Comparison of ENCODE assay signal across 1 cellular context in the genomic region with DNA sequence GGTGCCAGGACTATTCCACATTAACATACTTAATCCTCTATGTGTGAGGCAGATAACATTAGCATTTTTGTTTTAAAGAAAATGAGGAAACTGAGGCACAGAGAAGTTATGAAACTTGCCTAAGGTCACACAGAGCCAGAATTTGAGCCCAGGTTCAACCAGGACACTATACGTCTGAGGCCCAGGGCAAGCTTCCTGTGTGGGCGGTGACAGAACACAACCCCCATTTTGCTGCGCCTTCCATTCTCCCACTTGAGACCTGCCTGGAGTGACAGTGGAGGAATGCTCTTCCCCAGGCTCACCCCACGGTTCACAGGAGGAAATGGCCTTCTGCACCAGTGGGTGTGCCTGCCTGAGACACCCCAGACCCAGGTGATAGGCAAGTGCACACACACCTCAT.
TF ChIP-seq lines count a peak whose summit lies in the region.

No MANE protein-coding gene starts in this region.

TF ChIP-seq in H1, 55 proteins besides CTCF, POLR2A, EP300 and RAD21:
- TF ChIP-seq POLR2AphosphoS5 (IDR thresholded peaks at IDR 0.05; ENCODE audit: low read depth, low read length) = no peak
- TF ChIP-seq, protein P1, sequence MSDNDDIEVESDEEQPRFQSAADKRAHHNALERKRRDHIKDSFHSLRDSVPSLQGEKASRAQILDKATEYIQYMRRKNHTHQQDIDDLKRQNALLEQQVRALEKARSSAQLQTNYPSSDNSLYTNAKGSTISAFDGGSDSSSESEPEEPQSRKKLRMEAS (IDR thresholded peaks at IDR 0.05) = no peak
- no peak for TF ChIP-seq CBX8 (IDR thresholded peaks at IDR 0.05; ENCODE audit: borderline replicate concordance, low read depth, low read length)
- TF ChIP-seq SUZ12 (IDR thresholded peaks at IDR 0.05; ENCODE audit: low read length) = no peak
- TF ChIP-seq FOSL1 (IDR thresholded peaks at IDR 0.05; ENCODE audit: insufficient read depth, low read depth, low read length) = no peak
- no peak for TF ChIP-seq BCL11A (IDR thresholded peaks at IDR 0.05; ENCODE audit: low read depth in 2 of 2, low read length in 2 of 2)
- no peak for TF ChIP-seq TEAD4 (IDR thresholded peaks at IDR 0.05; ENCODE audit: low read depth, low read length)
- TF ChIP-seq CEBPB (IDR thresholded peaks at IDR 0.05; ENCODE audit: low read depth, low read length) = no peak
- no peak for TF ChIP-seq RXRA (IDR thresholded peaks at IDR 0.05; ENCODE audit: insufficient read depth, low read depth, low read length)
- TF ChIP-seq YY1 (IDR thresholded peaks at IDR 0.05; ENCODE audit: low read depth, low read length) = no peak
- TF ChIP-seq ATF3 (IDR thresholded peaks at IDR 0.05; ENCODE audit: insufficient read depth, low read depth, low read length) = no peak
- TF ChIP-seq EGR1 (IDR thresholded peaks at IDR 0.05; ENCODE audit: borderline replicate concordance, low read depth, low read length) = no peak
- no peak for TF ChIP-seq BRCA1 (IDR thresholded peaks at IDR 0.05; ENCODE audit: low read depth, low read length)
- no peak for TF ChIP-seq CBX5 (IDR thresholded peaks at IDR 0.05; ENCODE audit: low read depth, low read length)
- no peak for TF ChIP-seq TCF12 (IDR thresholded peaks at IDR 0.05; ENCODE audit: low read depth, low read length)
- no peak for TF ChIP-seq ASH2L (IDR thresholded peaks at IDR 0.05; ENCODE audit: low read length)
- no peak for TF ChIP-seq RFX5 (IDR thresholded peaks at IDR 0.05; ENCODE audit: borderline replicate concordance, low read depth, low read length)
- TF ChIP-seq TBP (IDR thresholded peaks at IDR 0.05; ENCODE audit: low read depth, low read length) = no peak
- TF ChIP-seq E2F6 (IDR thresholded peaks at IDR 0.05) = no peak
- no peak for TF ChIP-seq MAFK (IDR thresholded peaks at IDR 0.05; ENCODE audit: low read depth, low read length)
